In genomic region chr7:92609921-92610518, GRCh38 we compare ENCODE assay signal across 8 cellular contexts. TPM values are rescaled to one million over a fixed set of nuclear protein-coding genes. Genes with fewer than 3 reads are reported as not detected.
DNase-seq lines count a peak whose midpoint lies in the region; ATAC-seq, FAIRE-seq and TF ChIP-seq lines count a peak whose summit lies in the region.

No MANE protein-coding gene starts in this region.

- H3K27ac ChIP-seq in C4-2B = no peak overlapping the region

- DNase-seq in SKM-1 (lab: John Stamatoyannopoulos, UW; ENCODE audit: unreplicated experiment) = peak; percentile 25
- DNase-seq in frontal cortex (ENCODE audit: low spot score in 2 of 2) = no peak

- ATAC-seq in GM18861 (IDR thresholded peaks at IDR 0.05; ENCODE audit: unreplicated experiment) (peak; percentile 44), HG02642 (IDR thresholded peaks at IDR 0.05; ENCODE audit: poor library complexity, unreplicated experiment) (no peak), GM21381 (IDR thresholded peaks at IDR 0.05; ENCODE audit: unreplicated experiment) (no peak), GM21723 (IDR thresholded peaks at IDR 0.05; ENCODE audit: unreplicated experiment) (no peak), GM21825 (IDR thresholded peaks at IDR 0.05; ENCODE audit: unreplicated experiment) (no peak)

- FAIRE-seq in frontal cortex (lab: Jason Lieb, UNC) = peak; percentile 66

- TF ChIP-seq CTCF in C4-2B (conservative IDR thresholded peaks at IDR 0.05) = peak; percentile 80

RNA-seq across cellular contexts. Expression of gene FAM133B, which starts 19.8 kb away (rescaled TPM):
- 20.8 TPM for total RNA-seq in frontal cortex
